13 cellular contexts compared by ENCODE assay signal in the genomic region with DNA sequence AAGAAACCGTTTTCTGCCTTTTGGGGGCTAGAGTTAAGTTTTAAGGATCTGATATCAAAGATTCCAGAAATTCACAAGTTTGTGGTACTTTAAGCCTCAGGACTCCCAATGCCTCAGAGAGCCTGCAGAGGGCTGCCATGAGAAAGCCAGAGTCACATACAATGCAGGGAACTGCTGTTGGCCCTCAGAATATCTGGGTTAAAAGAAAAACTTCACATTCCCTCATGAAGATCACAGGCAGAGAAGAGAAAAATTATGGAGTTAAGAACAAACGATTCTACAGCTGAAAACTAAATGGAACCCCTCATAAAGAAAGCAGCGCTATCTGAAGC. TPM values are rescaled to one million over a fixed set of nuclear protein-coding genes. Genes with fewer than 3 reads are reported as not detected.
DNase-seq lines count a peak whose midpoint lies in the region; ATAC-seq and TF ChIP-seq lines count a peak whose summit lies in the region.
"Had no signal": no experiment of that assay in that cellular context is flagged by ENCODE, and none has a peak within 500 bp of the region (broad histone marks: within the 10 kb centered on the region; RNA-seq: fewer than 3 reads in every experiment).

No MANE protein-coding gene starts in this region.

- H3K27ac ChIP-seq in PC-3 (ENCODE audit: low read length) (no peak overlapping the region), esophagus muscularis mucosa (replicated peaks in 1 of 4) (peak overlapping the region in 2 of 4 donors; percentile 10 to 24), muscle layer of colon (ENCODE audit: low read depth, low read length) (peak overlapping the region; percentile 63)
- H3K27ac ChIP-seq: C4-2B had no signal

- H3K4me3 ChIP-seq in PC-3 (ENCODE audit: low read length) (no peak overlapping the region), esophagus muscularis mucosa (no peak overlapping the region), muscle layer of colon (ENCODE audit: low read depth in 1 of 2, low read length in 2 of 2) (no peak overlapping the region)

- H3K4me2 ChIP-seq in PC-3 (ENCODE audit: low read length) = no peak overlapping the region

- intact Hi-C loops in PC-3 (cut with micrococcal nuclease) = no loop called here
- intact Hi-C loops in esophagus muscularis mucosa (cut with DNase I) = loop anchor here (5.0 kb wide), 1 partner anchor 36 kb away; no protein-coding TSS in a partner anchor

- TF ChIP-seq CTCF in AG09319 (IDR thresholded peaks at IDR 0.05; ENCODE audit: low read depth, low read length) = peak; percentile 36
- peak; percentile 28; the same call in 1 of the 2 replicates for TF ChIP-seq CTCF in PC-3 (conservative IDR thresholded peaks at IDR 0.05; ENCODE audit: low read depth, low read length)
- TF ChIP-seq CTCF in esophagus muscularis mucosa (IDR thresholded peaks at IDR 0.05) = peak in 2 of 3 experiments; percentile 43 to 48

- no TSS peak for BruUV-seq in PC-3 (replicated peaks; lab: Mats Ljungman, UMichigan)

- no peaks in the 10 kb centered on the region for H3K9me2 ChIP-seq in PC-3 (replicated peaks; ENCODE audit: low read length)

- POLR2A ChIA-PET in PC-3 (lab: Charles Lee; ENCODE audit: unreplicated experiment) = no interaction called here

- no peaks in the 10 kb centered on the region for H3F3A ChIP-seq in PC-3 (ENCODE audit: low read length, unreplicated experiment)

- DNase-seq in AG09319 (ENCODE audit: extremely low read depth, low read depth) (no peak), PC-3 (no peak), esophagus muscularis mucosa (ENCODE audit: extremely low spot score) (no peak), islet precursor cell (no peak)
- DNase-seq: activated CD4-positive, alpha-beta T cell treated with anti-CD3 and anti-CD28 coated beads for 36 hours; central memory CD4-positive, alpha-beta T cell; NCI-H510A; SIG-M5 had no signal

- no peak overlapping the region for H3K9ac ChIP-seq in PC-3 (ENCODE audit: low read length)
- no peak overlapping the region for H3K9ac ChIP-seq in muscle layer of colon (ENCODE audit: low read length)

- no peak overlapping the region for H2AFZ ChIP-seq in PC-3 (ENCODE audit: low read length)

- H4K20me1 ChIP-seq in PC-3 (ENCODE audit: low read length) = no peaks in the 10 kb centered on the region

- H3K36me3 ChIP-seq in PC-3 (ENCODE audit: low read depth, low read length) (no peaks in the 10 kb centered on the region), esophagus muscularis mucosa (no peaks in the 10 kb centered on the region), muscle layer of colon (ENCODE audit: insufficient read depth, low read length) (no peaks in the 10 kb centered on the region)

- CTCF ChIA-PET in PC-3 (lab: Charles Lee) = no interaction called here

- 0 out of 2 replicates have a peak, but pooled peaks have one; percentile 35 for ATAC-seq in PC-3
- no peak for ATAC-seq in HG03460 (IDR thresholded peaks at IDR 0.05; ENCODE audit: unreplicated experiment)
- ATAC-seq in HG03457 (IDR thresholded peaks at IDR 0.05; ENCODE audit: unreplicated experiment) = no peak
- no peak for ATAC-seq in GM21825 (IDR thresholded peaks at IDR 0.05; ENCODE audit: unreplicated experiment)
- ATAC-seq: activated CD4-positive, alpha-beta T cell treated with anti-CD3 and anti-CD28 coated beads for 36 hours had no signal

- no peak for TF ChIP-seq EP300 in esophagus muscularis mucosa (IDR thresholded peaks at IDR 0.05)

- H3K27me3 ChIP-seq in PC-3 (ENCODE audit: low read length) (no peaks in the 10 kb centered on the region), esophagus muscularis mucosa (no peaks in the 10 kb centered on the region), muscle layer of colon (ENCODE audit: control insufficient read depth in 1 of 2, insufficient read depth in 2 of 2, low read length in 2 of 2) (no peaks in the 10 kb centered on the region)

- WGBS in esophagus muscularis mucosa = 85% methylated on average over 3 of the region's 3 CpGs

- no peaks in the 10 kb centered on the region for H3K4me1 ChIP-seq in PC-3 (ENCODE audit: insufficient read depth, low read length)
- peaks cover 20 to 80% (median 58%) of the 10 kb centered on the region in 4 donors for H3K4me1 ChIP-seq in esophagus muscularis mucosa
- H3K4me1 ChIP-seq in muscle layer of colon (ENCODE audit: insufficient read depth, low read length) = peaks cover 78% of the 10 kb centered on the region

- H3K9me3 ChIP-seq in PC-3 (ENCODE audit: low read length) (no peaks in the 10 kb centered on the region), esophagus muscularis mucosa (no peaks in the 10 kb centered on the region), muscle layer of colon (ENCODE audit: low read length) (no peaks in the 10 kb centered on the region)

- 0 out of 2 replicates have a peak, but pooled peaks cover 4% of the 10 kb centered on the region for H3K79me2 ChIP-seq in PC-3 (ENCODE audit: low read length)

- TF ChIP-seq POLR2A in esophagus muscularis mucosa (IDR thresholded peaks at IDR 0.05; ENCODE audit: low read depth) = no peak

RNA-seq across cellular contexts. Expression of a gene that starts 39.5 kb away (rescaled TPM):
- total RNA-seq in PC-3 (2014; rRNA removed) (8.5 and 20.0 TPM in 2 replicates), esophagus muscularis mucosa (100 to 1,000 TPM in 1 of 4 donors, 10 to 100 TPM in 3; 59.4 to 119 (median 76.1) TPM)
